In genomic region chr13:48585456-48585840, GRCh38 we compare ENCODE assay signal across 10 cellular contexts. TPM values are rescaled to one million over a fixed set of nuclear protein-coding genes. Genes with fewer than 3 reads are reported as not detected.
DNase-seq lines count a peak whose midpoint lies in the region; ATAC-seq, FAIRE-seq and TF ChIP-seq lines count a peak whose summit lies in the region.
"Had no signal": no experiment of that assay in that cellular context is flagged by ENCODE, and none has a peak within 500 bp of the region (broad histone marks: within the 10 kb centered on the region; RNA-seq: fewer than 3 reads in every experiment).

No MANE protein-coding gene starts in this region.

- TF ChIP-seq CTCF in activated CD8-positive, alpha-beta T cell treated with anti-CD3 and anti-CD28 coated beads for 36 hours (IDR thresholded peaks at IDR 0.05) = no peak
- no peak for TF ChIP-seq CTCF in brain microvascular endothelial cell (IDR thresholded peaks at IDR 0.05; ENCODE audit: low read depth, low read length, missing control alignments)

- intact Hi-C loops in activated CD8-positive, alpha-beta T cell treated with anti-CD3 and anti-CD28 coated beads for 36 hours (cut with micrococcal nuclease) = loop anchor here (10.0 kb wide), 1 partner anchor 461 kb away; no protein-coding TSS in a partner anchor
- intact Hi-C loops in left colon (cut with DNase I, micrococcal nuclease) = no loop called here
- intact Hi-C loops in activated naive CD4-positive, alpha-beta T cell treated with anti-CD3 and anti-CD28 coated beads for 36 hours (cut with micrococcal nuclease) = no loop called here

- peaks cover 26% of the 10 kb centered on the region for H3K4me1 Mint-ChIP-seq in activated CD8-positive, alpha-beta T cell treated with anti-CD3 and anti-CD28 coated beads, Interleukin-2, amount 10 ng/mL, durations not matched to agents 7 days and 5 days (ENCODE audit: low read depth)
- H3K4me1 Mint-ChIP-seq in activated CD8-positive, alpha-beta T cell treated with anti-CD3 and anti-CD28 coated beads for 36 hours (ENCODE audit: low read depth) = peaks cover 8% of the 10 kb centered on the region
- H3K4me1 Mint-ChIP-seq in activated naive CD4-positive, alpha-beta T cell treated with anti-CD3 and anti-CD28 coated beads for 36 hours (ENCODE audit: low read depth) = peaks cover 10% of the 10 kb centered on the region

- peak; percentile 13 for DNase-seq in activated CD8-positive, alpha-beta T cell treated with anti-CD3 and anti-CD28 coated beads, Interleukin-2, amount 10 ng/mL, durations not matched to agents 7 days and 5 days
- DNase-seq in activated CD8-positive, alpha-beta T cell treated with anti-CD3 and anti-CD28 coated beads for 36 hours = no peak
- DNase-seq in brain microvascular endothelial cell (peak; percentile 9), left colon (no peak), urothelium cell line (ENCODE audit: low spot score) (peak; percentile 76), HEK293T (ENCODE audit: extremely low spot score) (no peak)
- DNase-seq in activated naive CD4-positive, alpha-beta T cell treated with anti-CD3 and anti-CD28 coated beads for 36 hours = no peak
- DNase-seq: cerebellar nuclear complex had no signal

- H3K27me3 ChIP-seq in brain microvascular endothelial cell (replicated peaks) = no peaks in the 10 kb centered on the region
- H3K27me3 ChIP-seq: SJSA1 had no signal

- peaks cover 8% of the 10 kb centered on the region for H3K36me3 Mint-ChIP-seq in activated CD8-positive, alpha-beta T cell treated with anti-CD3 and anti-CD28 coated beads, Interleukin-2, amount 10 ng/mL, durations not matched to agents 7 days and 5 days (ENCODE audit: low read depth)
- no peaks in the 10 kb centered on the region for H3K36me3 Mint-ChIP-seq in activated CD8-positive, alpha-beta T cell treated with anti-CD3 and anti-CD28 coated beads for 36 hours (ENCODE audit: low read depth)
- no peaks in the 10 kb centered on the region for H3K36me3 Mint-ChIP-seq in activated naive CD4-positive, alpha-beta T cell treated with anti-CD3 and anti-CD28 coated beads for 36 hours (ENCODE audit: low read depth)

- H3K36me3 ChIP-seq in brain microvascular endothelial cell (replicated peaks) = no peaks in the 10 kb centered on the region
- H3K36me3 ChIP-seq: SJSA1 had no signal

- in situ Hi-C loops in brain microvascular endothelial cell (cut with HindIII; ENCODE audit: low pct_ligation_motif_present, low sequenced_read_pairs) = no loop called here

- no peak for ATAC-seq in activated CD8-positive, alpha-beta T cell treated with anti-CD3 and anti-CD28 coated beads, Interleukin-2, amount 10 ng/mL, durations not matched to agents 7 days and 5 days
- ATAC-seq in activated CD8-positive, alpha-beta T cell treated with anti-CD3 and anti-CD28 coated beads for 36 hours = no peak
- ATAC-seq in left colon (peak; percentile 83), GM19351 (IDR thresholded peaks at IDR 0.05; ENCODE audit: unreplicated experiment) (no peak)

- no peak overlapping the region for H3K4me3 Mint-ChIP-seq in activated CD8-positive, alpha-beta T cell treated with anti-CD3 and anti-CD28 coated beads, Interleukin-2, amount 10 ng/mL, durations not matched to agents 7 days and 5 days
- H3K4me3 Mint-ChIP-seq in activated CD8-positive, alpha-beta T cell treated with anti-CD3 and anti-CD28 coated beads for 36 hours = no peak overlapping the region
- H3K4me3 Mint-ChIP-seq in activated naive CD4-positive, alpha-beta T cell treated with anti-CD3 and anti-CD28 coated beads for 36 hours = no peak overlapping the region

- no peaks in the 10 kb centered on the region for H3K9me3 Mint-ChIP-seq in activated CD8-positive, alpha-beta T cell treated with anti-CD3 and anti-CD28 coated beads, Interleukin-2, amount 10 ng/mL, durations not matched to agents 7 days and 5 days (ENCODE audit: insufficient read depth)
- H3K9me3 Mint-ChIP-seq in activated CD8-positive, alpha-beta T cell treated with anti-CD3 and anti-CD28 coated beads for 36 hours = no peaks in the 10 kb centered on the region
- peaks cover 3% of the 10 kb centered on the region for H3K9me3 Mint-ChIP-seq in activated naive CD4-positive, alpha-beta T cell treated with anti-CD3 and anti-CD28 coated beads for 36 hours

- H3K27ac Mint-ChIP-seq in activated CD8-positive, alpha-beta T cell treated with anti-CD3 and anti-CD28 coated beads, Interleukin-2, amount 10 ng/mL, durations not matched to agents 7 days and 5 days = no peak overlapping the region
- H3K27ac Mint-ChIP-seq in activated CD8-positive, alpha-beta T cell treated with anti-CD3 and anti-CD28 coated beads for 36 hours = no peak overlapping the region
- H3K27ac Mint-ChIP-seq in activated naive CD4-positive, alpha-beta T cell treated with anti-CD3 and anti-CD28 coated beads for 36 hours = no peak overlapping the region

- POLR2A ChIA-PET in activated CD8-positive, alpha-beta T cell treated with anti-CD3 and anti-CD28 coated beads, Interleukin-2, amount 10 ng/mL, durations not matched to agents 7 days and 5 days (lab: Charles Lee) = interaction anchor here (1.0 kb wide), 1 partner anchor 391 kb away, joined by 3 read pairs; no protein-coding TSS in a partner anchor
- POLR2A ChIA-PET in activated CD8-positive, alpha-beta T cell treated with anti-CD3 and anti-CD28 coated beads for 36 hours (lab: Charles Lee) = interaction anchor here (1.2 kb wide), 1 partner anchor 89 kb away, joined by 3 read pairs; no protein-coding TSS in a partner anchor
- POLR2A ChIA-PET in HEK293T (lab: Yijun Ruan, JAX) = no interaction called here

- H3K27me3 Mint-ChIP-seq in activated CD8-positive, alpha-beta T cell treated with anti-CD3 and anti-CD28 coated beads, Interleukin-2, amount 10 ng/mL, durations not matched to agents 7 days and 5 days (ENCODE audit: low read depth) = peaks cover 24% of the 10 kb centered on the region
- H3K27me3 Mint-ChIP-seq in activated CD8-positive, alpha-beta T cell treated with anti-CD3 and anti-CD28 coated beads for 36 hours = peaks cover 11% of the 10 kb centered on the region
- peaks cover 6% of the 10 kb centered on the region for H3K27me3 Mint-ChIP-seq in activated naive CD4-positive, alpha-beta T cell treated with anti-CD3 and anti-CD28 coated beads for 36 hours (ENCODE audit: low read depth)

- CTCF ChIA-PET in activated CD8-positive, alpha-beta T cell treated with anti-CD3 and anti-CD28 coated beads, Interleukin-2, amount 10 ng/mL, durations not matched to agents 7 days and 5 days (lab: Charles Lee) = interaction anchor here (0.6 to 8.0 kb wide), 2 partner anchors 184 to 252 kb away, joined by 3 to 129 read pairs; no protein-coding TSS in a partner anchor
- CTCF ChIA-PET in activated CD8-positive, alpha-beta T cell treated with anti-CD3 and anti-CD28 coated beads for 36 hours (lab: Charles Lee) = interaction anchor here (1.2 kb wide), 1 partner anchor 489 kb away, joined by 3 read pairs; no protein-coding TSS in a partner anchor
- CTCF ChIA-PET in activated naive CD4-positive, alpha-beta T cell treated with anti-CD3 and anti-CD28 coated beads for 36 hours (lab: Charles Lee) = no interaction called here
- CTCF ChIA-PET in HEK293T (lab: Yijun Ruan, JAX) = no interaction called here

- no peak for FAIRE-seq in urothelium cell line (lab: Jason Lieb, UNC)

- no peak overlapping the region for H3K4me3 ChIP-seq in brain microvascular endothelial cell (ENCODE audit: low read depth, low read length)
- H3K4me3 ChIP-seq: SJSA1 had no signal

- no peak overlapping the region for H3K27ac ChIP-seq in brain microvascular endothelial cell
- H3K27ac ChIP-seq: SJSA1 had no signal

TF ChIP-seq in HEK293T, 16 proteins besides CTCF, POLR2A, EP300 and RAD21:
- TF ChIP-seq FOXM1 (IDR thresholded peaks at IDR 0.05; ENCODE audit: borderline replicate concordance) (no peak), CTBP1 (IDR thresholded peaks at IDR 0.05; ENCODE audit: borderline replicate concordance) (no peak), BHLHE40 (IDR thresholded peaks at IDR 0.05; ENCODE audit: borderline replicate concordance) (no peak), HDGF (IDR thresholded peaks at IDR 0.05; ENCODE audit: borderline replicate concordance) (no peak), ARNT (IDR thresholded peaks at IDR 0.05) (no peak), LEF1 (IDR thresholded peaks at IDR 0.05; ENCODE audit: borderline replicate concordance) (no peak), FOXK2 (IDR thresholded peaks at IDR 0.05) (no peak), ELF4 (IDR thresholded peaks at IDR 0.05) (no peak), FOXA1 (IDR thresholded peaks at IDR 0.05) (no peak), L3MBTL2 (conservative IDR thresholded peaks at IDR 0.05) (no peak)
- TF ChIP-seq, protein P1, sequence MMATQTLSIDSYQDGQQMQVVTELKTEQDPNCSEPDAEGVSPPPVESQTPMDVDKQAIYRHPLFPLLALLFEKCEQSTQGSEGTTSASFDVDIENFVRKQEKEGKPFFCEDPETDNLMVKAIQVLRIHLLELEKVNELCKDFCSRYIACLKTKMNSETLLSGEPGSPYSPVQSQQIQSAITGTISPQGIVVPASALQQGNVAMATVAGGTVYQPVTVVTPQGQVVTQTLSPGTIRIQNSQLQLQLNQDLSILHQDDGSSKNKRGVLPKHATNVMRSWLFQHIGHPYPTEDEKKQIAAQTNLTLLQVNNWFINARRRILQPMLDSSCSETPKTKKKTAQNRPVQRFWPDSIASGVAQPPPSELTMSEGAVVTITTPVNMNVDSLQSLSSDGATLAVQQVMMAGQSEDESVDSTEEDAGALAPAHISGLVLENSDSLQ (IDR thresholded peaks at IDR 0.05) = no peak

RNA-seq across cellular contexts. Expression of gene RCBTB2, which starts 52.6 kb away (rescaled TPM):
- total RNA-seq in activated CD8-positive, alpha-beta T cell treated with anti-CD3 and anti-CD28 coated beads, Interleukin-2, amount 10 ng/mL, durations not matched to agents 7 days and 5 days = 10 to 100 TPM; 31.0 to 31.5 TPM
- total RNA-seq in activated CD8-positive, alpha-beta T cell treated with anti-CD3 and anti-CD28 coated beads for 36 hours = 1 to 10 TPM; 1.6 to 2.2 TPM
- total RNA-seq in left colon = 1 to 10 TPM; 4.6 to 6.7 TPM
- 1 to 10 TPM; 1.2 to 1.4 TPM for total RNA-seq in activated naive CD4-positive, alpha-beta T cell treated with anti-CD3 and anti-CD28 coated beads for 36 hours

Comparison
In these comparisons a context has a peak if more than half of its experiments do, and no peak if none do; other contexts are left out.
1. DNase-seq: peak in activated CD8-positive, alpha-beta T cell treated with anti-CD3 and anti-CD28 coated beads, Interleukin-2, amount 10 ng/mL, durations not matched to agents 7 days and 5 days (single experiment), brain microvascular endothelial cell (single experiment) and urothelium cell line (single experiment); none in activated CD8-positive, alpha-beta T cell treated with anti-CD3 and anti-CD28 coated beads for 36 hours (single experiment), left colon (0 of 2), activated naive CD4-positive, alpha-beta T cell treated with anti-CD3 and anti-CD28 coated beads for 36 hours (single experiment) and HEK293T (single experiment).
2. RNA of gene RCBTB2, which starts 52.6 kb away (total RNA-seq): 31.0 to 31.5 TPM in activated CD8-positive, alpha-beta T cell treated with anti-CD3 and anti-CD28 coated beads, Interleukin-2, amount 10 ng/mL, durations not matched to agents 7 days and 5 days; 4.6 to 6.7 TPM in left colon, 1.6 to 2.2 TPM in activated CD8-positive, alpha-beta T cell treated with anti-CD3 and anti-CD28 coated beads for 36 hours and 1.2 to 1.4 TPM in activated naive CD4-positive, alpha-beta T cell treated with anti-CD3 and anti-CD28 coated beads for 36 hours; every median in the first group is over 4 times any median in the second.
3. CTCF ChIA-PET loops: an anchor here in activated CD8-positive, alpha-beta T cell treated with anti-CD3 and anti-CD28 coated beads, Interleukin-2, amount 10 ng/mL, durations not matched to agents 7 days and 5 days (0.6 to 8.0 kb wide) and activated CD8-positive, alpha-beta T cell treated with anti-CD3 and anti-CD28 coated beads for 36 hours (1.2 kb wide); none called in activated naive CD4-positive, alpha-beta T cell treated with anti-CD3 and anti-CD28 coated beads for 36 hours and HEK293T.